20 cellular contexts compared by ENCODE assay signal in the genomic region with DNA sequence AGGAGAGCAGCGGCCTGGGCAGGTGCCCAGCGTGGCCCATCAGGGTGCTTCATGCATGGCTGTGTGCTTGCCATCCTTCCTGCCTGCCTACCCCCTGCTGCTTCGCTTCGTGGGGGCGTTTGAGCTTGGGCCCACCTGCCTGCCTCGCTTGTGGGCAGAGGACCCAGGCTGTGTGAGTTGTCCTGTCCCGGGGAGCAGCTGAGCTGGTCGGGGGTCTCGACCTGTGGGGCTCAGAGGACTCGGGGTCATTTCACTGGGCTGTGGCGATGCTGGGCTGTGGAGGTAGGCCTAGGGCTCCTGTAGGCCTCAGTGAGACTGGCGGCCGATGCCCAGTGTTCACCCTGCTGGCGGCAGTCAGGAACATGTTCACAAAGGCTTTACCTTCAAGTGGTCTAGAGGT. TPM values are rescaled to one million over a fixed set of nuclear protein-coding genes. Genes with fewer than 3 reads are reported as not detected.
A peak's percentile ranks its signal among the peaks of the same experiment; 100 is the strongest.
DNase-seq lines count a peak whose midpoint lies in the region; ATAC-seq and TF ChIP-seq lines count a peak whose summit lies in the region.
"Had no signal": no experiment of that assay in that cellular context is flagged by ENCODE, and none has a peak within 500 bp of the region (broad histone marks: within the 10 kb centered on the region; RNA-seq: fewer than 3 reads in every experiment).

No MANE protein-coding gene starts in this region.

- peak overlapping the region; percentile 50 for H3K27ac Mint-ChIP-seq in activated T-cell treated with anti-CD3 and anti-CD28 coated beads, Interleukin-2, amount 50 U/mL, for 24 hours
- H3K27ac Mint-ChIP-seq in activated T-cell treated with anti-CD3 and anti-CD28 coated beads, Interleukin-2, amount 50 U/mL, for 72 hours, result no peak overlapping the region
- H3K27ac Mint-ChIP-seq in endothelial cell (ENCODE audit: unreplicated experiment) (peak overlapping the region; percentile 30), type B pancreatic cell (peak overlapping the region; percentile 75)
- H3K27ac Mint-ChIP-seq: T-cell had no signal

- no peak overlapping the region for H3K9ac ChIP-seq in muscle layer of colon (ENCODE audit: low read length)

- H3K27me3 ChIP-seq in muscle layer of colon (ENCODE audit: control insufficient read depth in 1 of 2, insufficient read depth in 2 of 2, low read length in 2 of 2), result no peaks in the 10 kb centered on the region

- H3K4me3 Mint-ChIP-seq in activated T-cell treated with anti-CD3 and anti-CD28 coated beads, Interleukin-2, amount 50 U/mL, for 24 hours, result no peak overlapping the region
- H3K4me3 Mint-ChIP-seq in activated T-cell treated with anti-CD3 and anti-CD28 coated beads, Interleukin-2, amount 50 U/mL, for 72 hours, result no peak overlapping the region
- H3K4me3 Mint-ChIP-seq in endothelial cell (ENCODE audit: unreplicated experiment), result no peak overlapping the region
- H3K4me3 Mint-ChIP-seq in type B pancreatic cell, result no peak overlapping the region
- H3K4me3 Mint-ChIP-seq: activated naive CD8-positive, alpha-beta T cell; CD4-positive, CD25-positive, alpha-beta regulatory T cell; T-cell had no signal

- H3K27ac ChIP-seq in muscle layer of colon (ENCODE audit: low read depth, low read length), result peak overlapping the region; percentile 35
- H3K27ac ChIP-seq: 22Rv1 had no signal

- peaks cover 21% of the 10 kb centered on the region for H3K4me1 ChIP-seq in muscle layer of colon (ENCODE audit: insufficient read depth, low read length)

- TF ChIP-seq CTCF in endothelial cell (IDR thresholded peaks at IDR 0.05; ENCODE audit: unreplicated experiment) (no peak), type B pancreatic cell (conservative IDR thresholded peaks at IDR 0.05) (no peak)

- no peaks in the 10 kb centered on the region for H3K4me1 Mint-ChIP-seq in activated T-cell treated with anti-CD3 and anti-CD28 coated beads, Interleukin-2, amount 50 U/mL, for 24 hours (ENCODE audit: low read depth)
- no peaks in the 10 kb centered on the region for H3K4me1 Mint-ChIP-seq in activated T-cell treated with anti-CD3 and anti-CD28 coated beads, Interleukin-2, amount 50 U/mL, for 72 hours (ENCODE audit: low read depth)
- H3K4me1 Mint-ChIP-seq in endothelial cell (ENCODE audit: unreplicated experiment) (peaks cover 33% of the 10 kb centered on the region), type B pancreatic cell (ENCODE audit: unreplicated experiment) (peaks cover 28% of the 10 kb centered on the region)
- H3K4me1 Mint-ChIP-seq: CD4-positive, CD25-positive, alpha-beta regulatory T cell; T-cell had no signal

- no peak for DNase-seq in activated T-cell treated with anti-CD3 and anti-CD28 coated beads, Interleukin-2, amount 50 U/mL, for 24 hours
- no peak for DNase-seq in activated T-cell treated with anti-CD3 and anti-CD28 coated beads, Interleukin-2, amount 50 U/mL, for 72 hours
- DNase-seq in endothelial cell (ENCODE audit: low spot score), result no peak
- DNase-seq in type B pancreatic cell (ENCODE audit: extremely low spot score, unreplicated experiment), result no peak
- no peak for DNase-seq in NCI-H510A (lab: John Stamatoyannopoulos, UW)
- no peak for DNase-seq in SW 1271 (lab: John Stamatoyannopoulos, UW)
- DNase-seq: activated CD4-positive, CD25-positive, alpha-beta regulatory T cell; activated CD8-positive, alpha-beta memory T cell treated with anti-CD3 and anti-CD28 coated beads, Interleukin-2, amount 50 U/mL, for 4 hours; CD4-positive, CD25-positive, alpha-beta regulatory T cell; EL; KG1; NCI-H1417 treated with DMSO at 0.1 percent for 48 hours; NCI-H446 treated with DMSO at 0.1 percent for 48 hours; stimulated activated CD4-positive, alpha-beta T cell treated with anti-CD3 and anti-CD28 coated beads, Interleukin-4, amount 100 ng/mL, for 1 hour; T-cell had no signal

- H3K4me3 ChIP-seq in muscle layer of colon (ENCODE audit: low read depth in 1 of 2, low read length in 2 of 2), result no peak overlapping the region

- H3K36me3 ChIP-seq in muscle layer of colon (ENCODE audit: insufficient read depth, low read length), result peaks cover 68% of the 10 kb centered on the region

- no peak for ATAC-seq in activated T-cell treated with anti-CD3 and anti-CD28 coated beads, Interleukin-2, amount 50 U/mL, for 72 hours (replicated peaks in 1 of 2)
- ATAC-seq in GM19455 (IDR thresholded peaks at IDR 0.05; ENCODE audit: unreplicated experiment), result no peak
- ATAC-seq: T-cell had no signal

- no peaks in the 10 kb centered on the region for H3K27me3 Mint-ChIP-seq in activated T-cell treated with anti-CD3 and anti-CD28 coated beads, Interleukin-2, amount 50 U/mL, for 24 hours
- H3K27me3 Mint-ChIP-seq in activated T-cell treated with anti-CD3 and anti-CD28 coated beads, Interleukin-2, amount 50 U/mL, for 72 hours (ENCODE audit: low read depth), result no peaks in the 10 kb centered on the region
- H3K27me3 Mint-ChIP-seq in endothelial cell (ENCODE audit: unreplicated experiment) (peaks cover 19% of the 10 kb centered on the region), type B pancreatic cell (no peaks in the 10 kb centered on the region)
- H3K27me3 Mint-ChIP-seq: activated naive CD8-positive, alpha-beta T cell; CD4-positive, CD25-positive, alpha-beta regulatory T cell; T-cell had no signal

- H3K36me3 Mint-ChIP-seq in activated T-cell treated with anti-CD3 and anti-CD28 coated beads, Interleukin-2, amount 50 U/mL, for 24 hours (ENCODE audit: low read depth), result peaks cover 99% of the 10 kb centered on the region
- peaks cover 0 to 2% of the 10 kb centered on the region in 2 donors for H3K36me3 Mint-ChIP-seq in activated T-cell treated with anti-CD3 and anti-CD28 coated beads, Interleukin-2, amount 50 U/mL, for 72 hours (ENCODE audit: insufficient read depth in 2 of 2)
- H3K36me3 Mint-ChIP-seq in endothelial cell (ENCODE audit: low read depth, unreplicated experiment) (peaks cover 64% of the 10 kb centered on the region), type B pancreatic cell (peaks cover 16% of the 10 kb centered on the region)
- H3K36me3 Mint-ChIP-seq: activated naive CD8-positive, alpha-beta T cell had no signal

- no peaks in the 10 kb centered on the region for H3K9me3 ChIP-seq in muscle layer of colon (ENCODE audit: low read length)

- H3K9me3 Mint-ChIP-seq in activated T-cell treated with anti-CD3 and anti-CD28 coated beads, Interleukin-2, amount 50 U/mL, for 24 hours, result no peaks in the 10 kb centered on the region
- H3K9me3 Mint-ChIP-seq in activated T-cell treated with anti-CD3 and anti-CD28 coated beads, Interleukin-2, amount 50 U/mL, for 72 hours, result no peaks in the 10 kb centered on the region
- no peaks in the 10 kb centered on the region for H3K9me3 Mint-ChIP-seq in endothelial cell (ENCODE audit: unreplicated experiment)
- no peaks in the 10 kb centered on the region for H3K9me3 Mint-ChIP-seq in type B pancreatic cell
- H3K9me3 Mint-ChIP-seq: CD4-positive, CD25-positive, alpha-beta regulatory T cell; T-cell had no signal

RNA-seq across cellular contexts. Expression of gene STAB1, which starts 12.1 kb away (rescaled TPM):
- total RNA-seq in activated T-cell treated with anti-CD3 and anti-CD28 coated beads, Interleukin-2, amount 50 U/mL, for 72 hours, result under 1 TPM; 0.12 to 0.19 TPM
- total RNA-seq in endothelial cell (ENCODE audit: unreplicated experiment) (866 TPM), type B pancreatic cell (ENCODE audit: low replicate concordance) (0.12 TPM in 1 of 2 replicates, not detected in the other)

RNA-seq across cellular contexts. Expression of gene NISCH, which starts 27.7 kb away (rescaled TPM):
- 10 to 100 TPM; 80.2 to 81.7 TPM for total RNA-seq in activated T-cell treated with anti-CD3 and anti-CD28 coated beads, Interleukin-2, amount 50 U/mL, for 72 hours
- total RNA-seq in endothelial cell (ENCODE audit: unreplicated experiment), result 261 TPM
- total RNA-seq in type B pancreatic cell (ENCODE audit: low replicate concordance), result 105 and 149 TPM in 2 replicates

RNA-seq across cellular contexts. Expression of gene TNNC1, which starts 29.2 kb away (rescaled TPM):
- 10 to 100 TPM; 10.8 to 14.4 TPM for total RNA-seq in activated T-cell treated with anti-CD3 and anti-CD28 coated beads, Interleukin-2, amount 50 U/mL, for 72 hours
- 0.67 TPM for total RNA-seq in endothelial cell (ENCODE audit: unreplicated experiment)
- total RNA-seq in type B pancreatic cell (ENCODE audit: low replicate concordance), result 6.6 and 16.6 TPM in 2 replicates
- total RNA-seq: pulmonary artery endothelial cell had no signal

RNA-seq across cellular contexts. Expression of gene SEMA3G, which starts 38.2 kb away (rescaled TPM):
- total RNA-seq in activated T-cell treated with anti-CD3 and anti-CD28 coated beads, Interleukin-2, amount 50 U/mL, for 72 hours, result under 1 TPM; 0.16 to 0.36 TPM
- total RNA-seq in endothelial cell (ENCODE audit: unreplicated experiment), result 175 TPM
- 0.45 and 0.77 TPM in 2 replicates for total RNA-seq in type B pancreatic cell (ENCODE audit: low replicate concordance)

RNA-seq across cellular contexts. Expression of gene NT5DC2, which starts 50.6 kb away (rescaled TPM):
- total RNA-seq in activated T-cell treated with anti-CD3 and anti-CD28 coated beads, Interleukin-2, amount 50 U/mL, for 72 hours, result 10 to 100 TPM; 23.5 to 24.3 TPM
- total RNA-seq in endothelial cell (ENCODE audit: unreplicated experiment) (252 TPM), type B pancreatic cell (ENCODE audit: low replicate concordance) (105 and 231 TPM in 2 replicates)

Comparison
In these comparisons a context has a peak if more than half of its experiments do, and no peak if none do; other contexts are left out.
1. RNA of gene STAB1, which starts 12.1 kb away (total RNA-seq): 866 TPM in endothelial cell (single experiment); 0.12 to 0.19 TPM in activated T-cell treated with anti-CD3 and anti-CD28 coated beads, Interleukin-2, amount 50 U/mL, for 72 hours and 0.12 TPM in type B pancreatic cell; every median in the first group is over 100 times any median in the second.